8 cellular contexts compared by ENCODE assay signal in the genomic region with DNA sequence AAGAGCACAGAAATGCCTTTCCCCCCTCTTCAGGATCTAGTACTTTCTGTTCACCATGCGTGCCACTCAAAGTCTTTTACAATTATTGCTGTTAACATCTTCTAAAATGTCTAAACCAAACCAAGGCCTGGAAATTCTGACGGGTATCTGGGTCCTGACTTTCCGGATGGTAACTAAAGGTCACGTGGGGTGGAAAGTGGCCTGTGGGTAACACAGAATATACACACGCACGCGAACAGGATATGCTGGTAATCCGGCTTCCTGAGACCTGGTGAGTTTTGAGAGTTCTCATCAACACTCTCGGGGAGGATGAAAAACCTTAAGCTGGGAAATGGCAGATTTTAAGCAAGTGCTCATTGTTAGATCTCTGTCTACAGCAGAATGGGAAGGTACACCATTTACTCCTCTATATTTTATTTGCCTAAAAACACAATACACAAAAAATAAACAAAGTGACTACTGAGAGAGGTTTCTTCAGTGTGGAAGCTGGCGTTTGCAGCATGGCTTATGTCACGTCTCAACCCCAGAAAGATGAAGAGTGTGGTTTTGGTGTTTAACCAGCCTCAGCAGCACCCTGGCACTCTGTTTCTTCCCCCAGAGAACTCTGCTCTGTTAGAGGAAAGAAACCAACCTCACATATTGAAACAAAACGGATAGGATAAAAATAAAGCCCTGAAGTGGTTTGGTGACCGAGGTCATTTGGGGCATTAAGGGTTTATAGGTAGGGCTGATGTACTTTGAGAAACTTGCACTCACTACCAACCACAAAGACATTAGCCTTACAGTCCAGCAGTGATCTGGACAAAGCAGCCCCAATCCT. TPM values are rescaled to one million over a fixed set of nuclear protein-coding genes. Genes with fewer than 3 reads are reported as not detected.
DNase-seq lines count a peak whose midpoint lies in the region; ATAC-seq, FAIRE-seq and TF ChIP-seq lines count a peak whose summit lies in the region.

No MANE protein-coding gene starts in this region.

- H3K4me3 ChIP-seq in GM12875 (ENCODE audit: low read depth, low read length): peak overlapping the region; percentile 11
- peak overlapping the region; percentile 28; the same call in 1 of the 2 replicates for H3K4me3 ChIP-seq in GM12878

- FAIRE-seq in GM12878 (lab: Jason Lieb, UNC): peak; percentile 80

- SMC1A ChIA-PET in GM12878 (lab: Charles Lee; ENCODE audit: uncharacterized antibody, unreplicated experiment): interaction anchor here (0.5 to 10.4 kb wide), 19 partner anchors 8 to 208 kb away, joined by 3 to 149 read pairs (median 6); no protein-coding TSS in a partner anchor

- H3K36me3 ChIP-seq in GM12878 (ENCODE audit: control insufficient read depth in 2 of 2, insufficient read depth in 2 of 2, low read length in 1 of 2): peaks cover 0 to 14% of the 10 kb centered on the region in 2 experiments; a peak in 3 of 4 replicates

- under 1% methylated on average over 13 of the region's 13 CpGs for WGBS in GM12878 (ENCODE audit: insufficient coverage, insufficient replicate concordance, low lambda C conversion rate, missing lambda C conversion rate)

- peaks cover 37% of the 10 kb centered on the region for H3K79me2 ChIP-seq in GM12878 (ENCODE audit: control insufficient read depth, insufficient read depth, low read length)

- H3K27ac Mint-ChIP-seq in T-helper 2 cell treated with Interferon-gamma antibody and Interleukin-4, amounts not matched to agents 5 μg/mL and 100 μg/mL, for 36 hours: peak overlapping the region; percentile 98

- CTCF ChIA-PET in GM12878 (lab: Yijun Ruan, JAX): interaction anchor here (1.0 to 7.5 kb wide), 11 partner anchors 14 to 212 kb away, joined by 3 to 48 read pairs (median 9); partner anchors contain the start of gene HIC1

- TF ChIP-seq EP300 in GM12878 (IDR thresholded peaks at IDR 0.05; ENCODE audit: borderline replicate concordance in 1 of 2, control insufficient read depth in 1 of 2, low read depth in 2 of 2, low read length in 2 of 2): peak; percentile 58 to 87; a peak in 3 of 4 replicates

- TF ChIP-seq CTCF in GM12875 (IDR thresholded peaks at IDR 0.05; ENCODE audit: borderline replicate concordance, insufficient read depth, low read depth, low read length): no peak
- no peak for TF ChIP-seq CTCF in GM12878 (IDR thresholded peaks at IDR 0.05 in 2 of 3, conservative IDR thresholded peaks at IDR 0.05 in 1 of 3; ENCODE audit: control insufficient read depth in 2 of 3, extremely low read depth in 1 of 3, insufficient read depth in 1 of 3, low read depth in 3 of 3, low read length in 3 of 3)

- H3K9me3 Mint-ChIP-seq in T-helper 2 cell treated with Interferon-gamma antibody and Interleukin-4, amounts not matched to agents 5 μg/mL and 100 μg/mL, for 36 hours: no peaks in the 10 kb centered on the region

- peak overlapping the region; percentile 99 for H3K27ac ChIP-seq in GM12878 (ENCODE audit: control insufficient read depth, insufficient read depth)

- H3K27me3 ChIP-seq in GM12878 (replicated peaks in 1 of 2; ENCODE audit: control insufficient read depth in 2 of 2, insufficient read depth in 2 of 2, low read length in 1 of 2): no peaks in the 10 kb centered on the region

- peak overlapping the region; percentile 81 for H3K9ac ChIP-seq in GM12878 (ENCODE audit: control insufficient read depth, insufficient read depth, low read length)

- H3K4me3 Mint-ChIP-seq in T-helper 2 cell treated with Interferon-gamma antibody and Interleukin-4, amounts not matched to agents 5 μg/mL and 100 μg/mL, for 36 hours: peak overlapping the region; percentile 85

- ATAC-seq in HG02623 (IDR thresholded peaks at IDR 0.05; ENCODE audit: unreplicated experiment): peak; percentile 58
- ATAC-seq in GM12878: peak; percentile 90

- BruUV-seq in GM12878 (replicated peaks; lab: Mats Ljungman, UMichigan): TSS peak; percentile 94

- H3K4me1 Mint-ChIP-seq in T-helper 2 cell treated with Interferon-gamma antibody and Interleukin-4, amounts not matched to agents 5 μg/mL and 100 μg/mL, for 36 hours (ENCODE audit: low read depth): peaks cover 74% of the 10 kb centered on the region

- TF ChIP-seq RAD21 in GM12878 (IDR thresholded peaks at IDR 0.05; ENCODE audit: insufficient read depth, low read depth, low read length): peak; percentile 16; the same call in 1 of the 2 replicates

- H4K20me1 ChIP-seq in GM12878 (ENCODE audit: control insufficient read depth, insufficient read depth): no peaks in the 10 kb centered on the region

- H3K9me3 ChIP-seq in GM12878 (replicated peaks; ENCODE audit: control insufficient read depth, insufficient read depth, low read length): no peaks in the 10 kb centered on the region

- DNase-seq in T-helper 2 cell treated with Interferon-gamma antibody and Interleukin-4, amounts not matched to agents 5 μg/mL and 100 μg/mL, for 36 hours (ENCODE audit: low spot score): peak; percentile 93
- DNase-seq in GM12878 (ENCODE audit: low read depth, low spot score) (peak; percentile 97), NCI-H1048 (lab: John Stamatoyannopoulos, UW) (no peak), OCI-M1 (lab: John Stamatoyannopoulos, UW) (no peak), HK-2 (ENCODE audit: unreplicated experiment) (no peak)
- peak; percentile 69 for DNase-seq in stimulated activated CD8-positive, alpha-beta memory T cell treated with anti-CD3 and anti-CD28 coated beads, Interleukin-12 subunit alpha, Interleukin-12 subunit beta, amount 100 ng/mL, for 24 hours (ENCODE audit: extremely low read depth)

- POLR2A ChIA-PET in GM12878 (lab: Charles Lee): interaction anchor here (1.2 to 4.5 kb wide), 11 partner anchors 8 to 208 kb away, joined by 3 to 31 read pairs (median 6); no protein-coding TSS in a partner anchor

- H2AFZ ChIP-seq in GM12878 (ENCODE audit: control insufficient read depth, low read depth, low read length): peak overlapping the region; percentile 35

- no peaks in the 10 kb centered on the region for H3K27me3 Mint-ChIP-seq in T-helper 2 cell treated with Interferon-gamma antibody and Interleukin-4, amounts not matched to agents 5 μg/mL and 100 μg/mL, for 36 hours (ENCODE audit: low read depth)

- H3K4me1 ChIP-seq in GM12878 (ENCODE audit: control insufficient read depth, insufficient read depth, low read length): peaks cover 61% of the 10 kb centered on the region

- intact Hi-C loops in GM12878 (cut with micrococcal nuclease; ENCODE audit: unreplicated experiment): loop anchor here (2.0 kb wide), 1 partner anchor 71 kb away; the partner anchor contains the start of genes SGSM2 and TSR1

- peak overlapping the region; percentile 72 for H3K4me2 ChIP-seq in GM12878 (ENCODE audit: control insufficient read depth, insufficient read depth)

- H3K36me3 Mint-ChIP-seq in T-helper 2 cell treated with Interferon-gamma antibody and Interleukin-4, amounts not matched to agents 5 μg/mL and 100 μg/mL, for 36 hours (ENCODE audit: low read depth): peaks cover 43% of the 10 kb centered on the region

- in situ Hi-C loops in GM12878 (cut with MboI): no loop called here

- peak; percentile 64 for TF ChIP-seq POLR2A in GM12878 (IDR thresholded peaks at IDR 0.05; ENCODE audit: low read depth, low read length)

- RAD21 ChIA-PET in GM12878 (lab: Charles Lee; ENCODE audit: unreplicated experiment): interaction anchor here (0.8 to 7.2 kb wide), 13 partner anchors 8 to 212 kb away, joined by 3 to 61 read pairs (median 6); partner anchors contain the start of gene HIC1

TF ChIP-seq in GM12878, 131 proteins besides CTCF, POLR2A, EP300 and RAD21 (continues in another document):
- TF ChIP-seq NFXL1 (IDR thresholded peaks at IDR 0.05; ENCODE audit: borderline replicate concordance): no peak
- peak; percentile 66 for TF ChIP-seq MTA2 (IDR thresholded peaks at IDR 0.05; ENCODE audit: low read depth)
- no peak for TF ChIP-seq HDGF (IDR thresholded peaks at IDR 0.05)
- TF ChIP-seq PML (IDR thresholded peaks at IDR 0.05; ENCODE audit: low read length): 0 out of 2 replicates have a peak, but pooled peaks have one; percentile 36
- no peak for TF ChIP-seq SUZ12 (IDR thresholded peaks at IDR 0.05; ENCODE audit: unreplicated experiment)
- no peak for TF ChIP-seq KLF5 (IDR thresholded peaks at IDR 0.05; ENCODE audit: partially characterized antibody)
- TF ChIP-seq ZNF217 (IDR thresholded peaks at IDR 0.05): no peak

RNA-seq across cellular contexts. Expression of gene SMG6, which starts 37.3 kb away (rescaled TPM):
- total RNA-seq in GM12878 (2013; cell fraction: nucleolus; rRNA removed): 87.7 and 93.3 TPM in 2 replicates
- 16.4 and 16.7 TPM in 2 replicates for total RNA-seq in GM12878 (2014; rRNA removed)
- total RNA-seq in GM12878 (2014; rRNA removed; fragmentation: Illumina TruSeq; extraction: Trizol): 9.3 and 11.7 TPM in 2 replicates
- 28.7 and 30.3 TPM in 2 replicates for total RNA-seq in GM12878 (2021)
- polyA plus RNA-seq in GM12878 (2011; ENCODE audit: low read depth): 19.8 TPM
- 20.1 and 27.2 TPM in 2 replicates for polyA plus RNA-seq in GM12878 (2011; rRNA removed)
- polyA plus RNA-seq in GM12878 (2011; cell fraction: cytosol; rRNA removed): 43.8 and 72.2 TPM in 2 replicates
- 67.9 and 71.8 TPM in 2 replicates for polyA plus RNA-seq in GM12878 (2011; cell fraction: nucleus; rRNA removed)
- polyA plus RNA-seq in GM12878 (2012): 17.5 and 19.5 TPM in 2 replicates
- polyA plus RNA-seq in GM12878 (2014; fragmentation: Illumina TruSeq; extraction: Trizol): 16.2 and 21.4 TPM in 2 replicates
- under 1 TPM; 0.58 to 0.64 TPM for polyA plus RNA-seq in GM12878 (2014; fragmentation: Nextera tagmentation; extraction: Ambion mirVana)
- 11.2 and 12.9 TPM in 2 replicates for polyA plus RNA-seq in GM12878 (2014; rRNA removed)
- 10 to 100 TPM; 15.4 to 16.0 TPM for polyA plus RNA-seq in GM12878 (2016; fragmentation: Nextera tagmentation; extraction: Ambion mirVana)
- 42.9 and 101 TPM in 2 replicates for polyA minus RNA-seq in GM12878 (2011; rRNA and poly(A)+ RNA removed)
- 19.6 and 23.3 TPM in 2 replicates for polyA minus RNA-seq in GM12878 (2011; cell fraction: cytosol; rRNA and poly(A)+ RNA removed)
- polyA minus RNA-seq in GM12878 (2011; cell fraction: nucleus; rRNA and poly(A)+ RNA removed): 45.8 and 69.4 TPM in 2 replicates

RNA-seq across cellular contexts. Expression of gene SRR, which starts 37.5 kb away (rescaled TPM):
- total RNA-seq in GM12878 (2013; cell fraction: nucleolus; rRNA removed): 2.7 and 7.6 TPM in 2 replicates
- total RNA-seq in GM12878 (2014; rRNA removed) (16.1 and 23.7 TPM in 2 replicates), GM12878 (2014; rRNA removed; fragmentation: Illumina TruSeq; extraction: Trizol) (12.4 and 13.5 TPM in 2 replicates), GM12878 (2021) (19.3 and 20.7 TPM in 2 replicates)
- polyA plus RNA-seq in GM12878 (2011; ENCODE audit: low read depth): 14.1 TPM
- polyA plus RNA-seq in GM12878 (2011; rRNA removed) (11.7 TPM in 2 replicates), GM12878 (2014; fragmentation: Illumina TruSeq; extraction: Trizol) (14.9 and 18.5 TPM in 2 replicates), GM12878 (2014; fragmentation: Nextera tagmentation; extraction: Ambion mirVana) (10 to 100 TPM; 21.1 to 33.9 TPM), GM12878 (2014; rRNA removed) (15.2 and 17.5 TPM in 2 replicates), GM12878 (2016; fragmentation: Nextera tagmentation; extraction: Ambion mirVana) (10 to 100 TPM; 25.8 to 30.5 TPM)
- polyA plus RNA-seq in GM12878 (2011; cell fraction: cytosol; rRNA removed): 4.6 and 8.8 TPM in 2 replicates
- 3.0 and 3.1 TPM in 2 replicates for polyA plus RNA-seq in GM12878 (2011; cell fraction: nucleus; rRNA removed)
- polyA plus RNA-seq in GM12878 (2012): 8.0 and 13.7 TPM in 2 replicates
- 5.8 and 11.1 TPM in 2 replicates for polyA minus RNA-seq in GM12878 (2011; rRNA and poly(A)+ RNA removed)
- polyA minus RNA-seq in GM12878 (2011; cell fraction: cytosol; rRNA and poly(A)+ RNA removed): 2.8 and 7.9 TPM in 2 replicates
- 0.67 and 2.8 TPM in 2 replicates for polyA minus RNA-seq in GM12878 (2011; cell fraction: nucleus; rRNA and poly(A)+ RNA removed)

Comparison
In these comparisons a context has a peak if more than half of its experiments do, and no peak if none do; other contexts are left out.
1. DNase-seq: peak in T-helper 2 cell treated with Interferon-gamma antibody and Interleukin-4, amounts not matched to agents 5 μg/mL and 100 μg/mL, for 36 hours (single experiment), GM12878 (single experiment) and stimulated activated CD8-positive, alpha-beta memory T cell treated with anti-CD3 and anti-CD28 coated beads, Interleukin-12 subunit alpha, Interleukin-12 subunit beta, amount 100 ng/mL, for 24 hours (single experiment); none in NCI-H1048 (single experiment), OCI-M1 (single experiment) and HK-2 (single experiment).